ENCODE assay signal across 2 cellular contexts in genomic region chr12:93679308-93679933, GRCh38.
TF ChIP-seq lines count a peak whose summit lies in the region.

No MANE protein-coding gene starts in this region.

TF ChIP-seq in H1, 55 proteins besides CTCF, POLR2A, EP300 and RAD21:
- no peak for TF ChIP-seq TCF12 (IDR thresholded peaks at IDR 0.05; ENCODE audit: low read depth, low read length)
- TF ChIP-seq, protein P1, sequence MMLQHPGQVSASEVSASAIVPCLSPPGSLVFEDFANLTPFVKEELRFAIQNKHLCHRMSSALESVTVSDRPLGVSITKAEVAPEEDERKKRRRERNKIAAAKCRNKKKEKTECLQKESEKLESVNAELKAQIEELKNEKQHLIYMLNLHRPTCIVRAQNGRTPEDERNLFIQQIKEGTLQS (IDR thresholded peaks at IDR 0.05; ENCODE audit: insufficient read depth, low read depth, low read length): no peak
- TF ChIP-seq EGR1 (IDR thresholded peaks at IDR 0.05; ENCODE audit: borderline replicate concordance, low read depth, low read length): no peak

TF ChIP-seq in SK-N-SH, 30 proteins besides CTCF, POLR2A, EP300 and RAD21:
- TF ChIP-seq, protein P2, sequence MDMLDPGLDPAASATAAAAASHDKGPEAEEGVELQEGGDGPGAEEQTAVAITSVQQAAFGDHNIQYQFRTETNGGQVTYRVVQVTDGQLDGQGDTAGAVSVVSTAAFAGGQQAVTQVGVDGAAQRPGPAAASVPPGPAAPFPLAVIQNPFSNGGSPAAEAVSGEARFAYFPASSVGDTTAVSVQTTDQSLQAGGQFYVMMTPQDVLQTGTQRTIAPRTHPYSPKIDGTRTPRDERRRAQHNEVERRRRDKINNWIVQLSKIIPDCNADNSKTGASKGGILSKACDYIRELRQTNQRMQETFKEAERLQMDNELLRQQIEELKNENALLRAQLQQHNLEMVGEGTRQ (IDR thresholded peaks at IDR 0.05; ENCODE audit: borderline replicate concordance, low read depth, low read length): no peak
- TF ChIP-seq SIN3A (IDR thresholded peaks at IDR 0.05; ENCODE audit: borderline replicate concordance, low read depth, low read length) (no peak), TAF1 (IDR thresholded peaks at IDR 0.05; ENCODE audit: borderline replicate concordance, low read depth, low read length) (no peak), RFX5 (IDR thresholded peaks at IDR 0.05; ENCODE audit: low read length) (no peak)
- TF ChIP-seq, protein P3, sequence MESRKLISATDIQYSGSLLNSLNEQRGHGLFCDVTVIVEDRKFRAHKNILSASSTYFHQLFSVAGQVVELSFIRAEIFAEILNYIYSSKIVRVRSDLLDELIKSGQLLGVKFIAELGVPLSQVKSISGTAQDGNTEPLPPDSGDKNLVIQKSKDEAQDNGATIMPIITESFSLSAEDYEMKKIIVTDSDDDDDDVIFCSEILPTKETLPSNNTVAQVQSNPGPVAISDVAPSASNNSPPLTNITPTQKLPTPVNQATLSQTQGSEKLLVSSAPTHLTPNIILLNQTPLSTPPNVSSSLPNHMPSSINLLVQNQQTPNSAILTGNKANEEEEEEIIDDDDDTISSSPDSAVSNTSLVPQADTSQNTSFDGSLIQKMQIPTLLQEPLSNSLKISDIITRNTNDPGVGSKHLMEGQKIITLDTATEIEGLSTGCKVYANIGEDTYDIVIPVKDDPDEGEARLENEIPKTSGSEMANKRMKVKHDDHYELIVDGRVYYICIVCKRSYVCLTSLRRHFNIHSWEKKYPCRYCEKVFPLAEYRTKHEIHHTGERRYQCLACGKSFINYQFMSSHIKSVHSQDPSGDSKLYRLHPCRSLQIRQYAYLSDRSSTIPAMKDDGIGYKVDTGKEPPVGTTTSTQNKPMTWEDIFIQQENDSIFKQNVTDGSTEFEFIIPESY (IDR thresholded peaks at IDR 0.05; ENCODE audit: borderline replicate concordance, low read depth): no peak
